ENCODE assay signal across 11 cellular contexts in genomic region chr16:14502256-14502875, GRCh38.
DNase-seq lines count a peak whose midpoint lies in the region; ATAC-seq, FAIRE-seq and TF ChIP-seq lines count a peak whose summit lies in the region.
"Had no signal": no experiment of that assay in that cellular context is flagged by ENCODE, and none has a peak within 500 bp of the region (broad histone marks: within the 10 kb centered on the region; RNA-seq: fewer than 3 reads in every experiment).

No MANE protein-coding gene starts in this region.

- TF ChIP-seq CTCF in HFFc6 (IDR thresholded peaks at IDR 0.05) (no peak), ascending aorta (IDR thresholded peaks at IDR 0.05) (no peak), kidney (IDR thresholded peaks at IDR 0.05; ENCODE audit: borderline replicate concordance, extremely low read depth, insufficient read depth) (no peak)

- no peaks in the 10 kb centered on the region for H3K36me3 Mint-ChIP-seq in HFFc6 (ENCODE audit: low read depth)

- H3K9me3 ChIP-seq in ascending aorta (no peaks in the 10 kb centered on the region), kidney (ENCODE audit: control insufficient read depth in 1 of 2, low read length in 2 of 2) (no peaks in the 10 kb centered on the region), stomach smooth muscle (ENCODE audit: control insufficient read depth in 2 of 2, low read length in 2 of 2) (no peaks in the 10 kb centered on the region), small intestine (ENCODE audit: control insufficient read depth, low read depth) (no peaks in the 10 kb centered on the region)

- peak overlapping the region; percentile 77 to 84 for H3K27ac ChIP-seq in ascending aorta
- peak overlapping the region; percentile 35 to 40 for H3K27ac ChIP-seq in kidney (ENCODE audit: low read depth in 2 of 2, low read length in 2 of 2)
- H3K27ac ChIP-seq in stomach smooth muscle (ENCODE audit: low read length) = peak overlapping the region; percentile 60
- H3K27ac ChIP-seq in small intestine (ENCODE audit: low read depth in 1 of 2, low read length in 1 of 2) = no peak overlapping the region
- H3K27ac ChIP-seq: VCaP had no signal

- H3K9ac ChIP-seq in kidney (ENCODE audit: low read length in 2 of 2) (no peak overlapping the region), stomach smooth muscle (ENCODE audit: low read length in 2 of 2) (no peak overlapping the region)

- H3K4me1 ChIP-seq in ascending aorta (peaks cover 10 to 22% of the 10 kb centered on the region in 2 donors), kidney (ENCODE audit: control insufficient read depth in 1 of 2, insufficient read depth in 1 of 2, low read depth in 1 of 2, low read length in 2 of 2) (peaks cover 21 to 22% of the 10 kb centered on the region in 2 donors), stomach smooth muscle (ENCODE audit: control insufficient read depth, insufficient read depth, low read length) (peaks cover 17% of the 10 kb centered on the region), small intestine (ENCODE audit: control insufficient read depth in 2 of 2, insufficient read depth in 1 of 2, low read depth in 1 of 2, low read length in 1 of 2) (no peaks in the 10 kb centered on the region)

- no peaks in the 10 kb centered on the region for H3K27me3 Mint-ChIP-seq in HFFc6 (ENCODE audit: insufficient read depth)

- no peak overlapping the region for H3K4me3 ChIP-seq in ascending aorta
- no peak overlapping the region for H3K4me3 ChIP-seq in kidney (ENCODE audit: low read length in 2 of 2)
- no peak overlapping the region for H3K4me3 ChIP-seq in stomach smooth muscle (ENCODE audit: low read length in 2 of 2)
- H3K4me3 ChIP-seq in small intestine (ENCODE audit: low read depth in 1 of 2, low read length in 2 of 2) = no peak overlapping the region

- H3K36me3 ChIP-seq in ascending aorta = no peaks in the 10 kb centered on the region
- no peaks in the 10 kb centered on the region for H3K36me3 ChIP-seq in kidney (ENCODE audit: control insufficient read depth in 1 of 2, insufficient read depth in 2 of 2, low read length in 2 of 2)
- H3K36me3 ChIP-seq in stomach smooth muscle (ENCODE audit: control insufficient read depth in 2 of 2, insufficient read depth in 2 of 2, low read length in 2 of 2) = no peaks in the 10 kb centered on the region
- peaks cover 0 to 2% of the 10 kb centered on the region in 2 donors for H3K36me3 ChIP-seq in small intestine (ENCODE audit: control insufficient read depth in 2 of 2, insufficient read depth in 2 of 2, low read length in 2 of 2)

- no peak for FAIRE-seq in kidney (lab: Jason Lieb, UNC)
- no peak for FAIRE-seq in small intestine (lab: Jason Lieb, UNC)

- 57 to 87% (median 84%) methylated on average over 4 of the region's 4 CpGs for WGBS in small intestine, 3 donors

- no peak for DNase-seq in HFFc6
- DNase-seq in ascending aorta (ENCODE audit: low spot score in 2 of 2) = no peak
- DNase-seq in kidney = no peak
- no peak for DNase-seq in hepatic stellate cell (ENCODE audit: low spot score)
- no peak for DNase-seq in SIG-M5 (lab: John Stamatoyannopoulos, UW)
- no peak for DNase-seq in small intestine
- DNase-seq: DND-41, NCI-H1417 treated with DMSO at 0.1 percent for 48 hours had no signal

- no peaks in the 10 kb centered on the region for H3K27me3 ChIP-seq in ascending aorta
- no peaks in the 10 kb centered on the region for H3K27me3 ChIP-seq in stomach smooth muscle (ENCODE audit: control insufficient read depth in 1 of 2, insufficient read depth in 2 of 2, low read length in 2 of 2)
- no peaks in the 10 kb centered on the region for H3K27me3 ChIP-seq in small intestine (ENCODE audit: control insufficient read depth in 2 of 2, insufficient read depth in 2 of 2, low read length in 2 of 2)

- no peaks in the 10 kb centered on the region for H3K9me3 Mint-ChIP-seq in HFFc6

- peaks cover 78% of the 10 kb centered on the region for H3K4me1 Mint-ChIP-seq in HFFc6 (ENCODE audit: low read depth)

- peak overlapping the region; percentile 73; the same call in 1 of the 2 replicates for H3K4me3 Mint-ChIP-seq in HFFc6

- H3K27ac Mint-ChIP-seq in HFFc6 = peak overlapping the region; percentile 96

- ATAC-seq in HG02571 (IDR thresholded peaks at IDR 0.05; ENCODE audit: unreplicated experiment) = no peak

- intact Hi-C loops in ascending aorta (cut with DNase I) (loop anchor here (2.0 to 10.0 kb wide), 2 partner anchors 16 to 588 kb away; no protein-coding TSS in a partner anchor), kidney (cut with DNase I) (no loop called here)

Comparison
In these comparisons a context has a peak if more than half of its experiments do, and no peak if none do; other contexts are left out.
1. H3K27ac ChIP-seq: peak in ascending aorta (2 of 2), kidney (2 of 2) and stomach smooth muscle (single experiment); none in small intestine (0 of 2).